In genomic region chr6:152309648-152310047, GRCh38 we compare ENCODE assay signal across 8 cellular contexts.
A peak's percentile ranks its signal among the peaks of the same experiment; 100 is the strongest.
DNase-seq lines count a peak whose midpoint lies in the region; ATAC-seq lines count a peak whose summit lies in the region.

No MANE protein-coding gene starts in this region.

- peak overlapping the region in 5 of 10 donors; percentile 13 to 50 (median 34) for H3K4me3 Mint-ChIP-seq in naive thymus-derived CD8-positive, alpha-beta T cell

- no peaks in the 10 kb centered on the region for H3K9me3 Mint-ChIP-seq in naive thymus-derived CD8-positive, alpha-beta T cell

- peaks cover 20 to 39% (median 32%) of the 10 kb centered on the region in 4 donors for H3K4me1 Mint-ChIP-seq in naive thymus-derived CD8-positive, alpha-beta T cell

- DNase-seq in Ammon's horn (ENCODE audit: low spot score) (peak; percentile 68), NCI-H1092 treated with DMSO at 0.1 percent for 48 hours (lab: John Stamatoyannopoulos, UW) (no peak), NCI-H1436 treated with DMSO at 0.1 percent for 48 hours (lab: John Stamatoyannopoulos, UW) (no peak)
- peak; percentile 13 to 39 for DNase-seq in activated CD8-positive, alpha-beta memory T cell treated with anti-CD3 and anti-CD28 coated beads for 4 hours (ENCODE audit: low read depth in 2 of 2)
- DNase-seq in naive thymus-derived CD8-positive, alpha-beta T cell: peak; percentile 42 to 88 (median 72)

- no peaks in the 10 kb centered on the region for H3K36me3 Mint-ChIP-seq in naive thymus-derived CD8-positive, alpha-beta T cell

- peak overlapping the region in 5 of 10 donors; percentile 12 to 69 (median 40) for H3K27ac Mint-ChIP-seq in naive thymus-derived CD8-positive, alpha-beta T cell

- ATAC-seq in HG03097 (IDR thresholded peaks at IDR 0.05; ENCODE audit: low FRiP score, unreplicated experiment) (peak; percentile 72), GM21786 (IDR thresholded peaks at IDR 0.05; ENCODE audit: unreplicated experiment) (no peak), GM19455 (IDR thresholded peaks at IDR 0.05; ENCODE audit: unreplicated experiment) (no peak)
- ATAC-seq in naive thymus-derived CD8-positive, alpha-beta T cell: peak; percentile 96 to 99

- H3K27me3 Mint-ChIP-seq in naive thymus-derived CD8-positive, alpha-beta T cell: no peaks in the 10 kb centered on the region

- POLR2A ChIA-PET in naive thymus-derived CD8-positive, alpha-beta T cell (lab: Charles Lee): interaction anchor here (1.5 to 1.9 kb wide), 4 partner anchors 8 to 125 kb away, joined by 6 to 19 read pairs (median 8); no protein-coding TSS in a partner anchor

Comparison
In these comparisons a context has a peak if more than half of its experiments do, and no peak if none do; other contexts are left out.
1. DNase-seq: peak in Ammon's horn (single experiment), activated CD8-positive, alpha-beta memory T cell treated with anti-CD3 and anti-CD28 coated beads for 4 hours (2 of 2) and naive thymus-derived CD8-positive, alpha-beta T cell (10 of 10); none in NCI-H1092 treated with DMSO at 0.1 percent for 48 hours (single experiment) and NCI-H1436 treated with DMSO at 0.1 percent for 48 hours (single experiment).
2. ATAC-seq: peak in HG03097 (single experiment) and naive thymus-derived CD8-positive, alpha-beta T cell (2 of 2); none in GM21786 (single experiment) and GM19455 (single experiment).